8 cellular contexts compared by ENCODE assay signal in genomic region chr12:9450127-9450567, GRCh38.
A peak's percentile ranks its signal among the peaks of the same experiment; 100 is the strongest.
DNase-seq lines count a peak whose midpoint lies in the region; ATAC-seq and TF ChIP-seq lines count a peak whose summit lies in the region.
"Not testable (repeated sequence)": the region's sequence is repeated elsewhere in the genome, so short reads cannot be mapped to it uniquely, and the experiment has no call there.

No MANE protein-coding gene starts in this region.

- ATAC-seq in right cardiac atrium = not testable (repeated sequence)

- in situ Hi-C loops in astrocyte of the cerebellum (cut with HindIII; ENCODE audit: low sequenced_read_pairs) = not testable (repeated sequence)

- not testable (repeated sequence) for H3K9me3 ChIP-seq in right cardiac atrium (ENCODE audit: control insufficient read depth, low read length)

- WGBS in right cardiac atrium = 92% methylated on average over 19 of the region's 20 CpGs

- intact Hi-C loops in right cardiac atrium (cut with DNase I) = not testable (repeated sequence)

- not testable (repeated sequence) for H3K27me3 ChIP-seq in right cardiac atrium (ENCODE audit: control insufficient read depth, insufficient read depth)

- not testable (repeated sequence) for H3K27ac ChIP-seq in right cardiac atrium (ENCODE audit: low read length)

- H3K4me1 ChIP-seq in right cardiac atrium (ENCODE audit: control insufficient read depth, insufficient read depth, low read length) = not testable (repeated sequence)

- peak overlapping the region; percentile 27; the same call in 1 of the 2 replicates for H3K4me3 ChIP-seq in WI38 (ENCODE audit: low read depth, low read length)
- peak overlapping the region; percentile 19 for H3K4me3 ChIP-seq in astrocyte of the cerebellum (ENCODE audit: low read depth, low read length)
- not testable (repeated sequence) for H3K4me3 ChIP-seq in right cardiac atrium (ENCODE audit: low read length)

- TF ChIP-seq CTCF in WI38 (IDR thresholded peaks at IDR 0.05; ENCODE audit: low read depth, low read length); astrocyte of the cerebellum (IDR thresholded peaks at IDR 0.05; ENCODE audit: low read depth, low read length, missing control alignments): not testable (repeated sequence)

- DNase-seq in AML-193 (lab: John Stamatoyannopoulos, UW) = peak; percentile 23 to 29
- peak; percentile 35 for DNase-seq in DMS79 (lab: John Stamatoyannopoulos, UW)
- peak; percentile 52 for DNase-seq in NCI-H2227 (lab: John Stamatoyannopoulos, UW; ENCODE audit: unreplicated experiment)
- DNase-seq in activated T-cell treated with anti-CD3 and anti-CD28 coated beads, Interleukin-2, amount 50 U/mL, for 1 hour = peak; percentile 49
- DNase-seq in astrocyte of the cerebellum (ENCODE audit: low read depth) = not testable (repeated sequence)
- DNase-seq in right cardiac atrium = peak in 2 of 3 donors; percentile 41 to 61
- DNase-seq in stimulated activated CD4-positive, alpha-beta T cell treated with anti-CD3 and anti-CD28 coated beads, Interleukin-4, amount 100 ng/mL, for 1 hour = peak; percentile 19
